ENCODE assay signal across 9 cellular contexts in genomic region chr14:43243168-43243567, GRCh38.
"Had no signal": no experiment of that assay in that cellular context is flagged by ENCODE, and none has a peak within 500 bp of the region (broad histone marks: within the 10 kb centered on the region; RNA-seq: fewer than 3 reads in every experiment).

No MANE protein-coding gene starts in this region.

- H3K4me2 ChIP-seq: GM23338, KMS-11 had no signal

- DNase-seq: H7, HFFc6, Kasumi-1, KBM-7 had no signal

- H3K9ac ChIP-seq: KMS-11 had no signal

- H3K27ac ChIP-seq: HL-60, KMS-11 had no signal

- H3K36me3 ChIP-seq: HAP-1 had no signal

- H3K4me3 ChIP-seq: GM23338, HAP-1 had no signal

- H3K9me3 ChIP-seq: HAP-1 had no signal

- H3K4me1 ChIP-seq: HAP-1 had no signal

- H2AFZ ChIP-seq: GM23338 had no signal

- ATAC-seq: GM23338, HCT116 had no signal
